Comparison of ENCODE assay signal across 16 cellular contexts in genomic region chr5:95595289-95595931, GRCh38.
"Had no signal": no experiment of that assay in that cellular context is flagged by ENCODE, and none has a peak within 500 bp of the region (broad histone marks: within the 10 kb centered on the region; RNA-seq: fewer than 3 reads in every experiment).

No MANE protein-coding gene starts in this region.

- H3K9me3 ChIP-seq: esophagus muscularis mucosa, psoas muscle, testis had no signal

- DNase-seq: activated B cell treated with CpG ODN at 0.5 μM for 24 hours; activated CD4-positive, alpha-beta T cell treated with anti-CD3 and anti-CD28 coated beads, Interleukin-2, amount 10 ng/mL, durations not matched to agents 24 days and 14 days; activated effector memory CD4-positive, alpha-beta T cell treated with Interleukin-2 at 50 U/mL for 16 hours; activated T-cell treated with anti-CD3 and anti-CD28 coated beads, Interleukin-2, amount 50 U/mL, for 1 hour; dorsolateral prefrontal cortex; foreskin fibroblast; glutamatergic neuron; mesenchymal stem cell; nephron progenitor cell; psoas muscle; stimulated activated CD4-positive, alpha-beta T cell treated with anti-CD3 and anti-CD28 coated beads, Interleukin-2, amount 100 ng/mL, for 48 hours; stimulated activated naive CD8-positive, alpha-beta T cell treated with anti-CD3 and anti-CD28 coated beads, Interleukin-15, amount 100 ng/mL, for 72 hours; T-helper 17 cell; testis had no signal

- ATAC-seq: activated naive CD4-positive, alpha-beta T cell treated with anti-CD3 and anti-CD28 coated beads, Interleukin-2, amount 50 U/mL, for 72 hours; psoas muscle; stimulated activated naive CD8-positive, alpha-beta T cell treated with anti-CD3 and anti-CD28 coated beads, Interleukin-15, amount 100 ng/mL, for 72 hours; T-helper 17 cell had no signal

- H3K27me3 ChIP-seq: dorsolateral prefrontal cortex, esophagus muscularis mucosa, testis had no signal

- H3K36me3 ChIP-seq: esophagus muscularis mucosa had no signal

- H3K4me1 ChIP-seq: testis had no signal

- H3K27ac ChIP-seq: dorsolateral prefrontal cortex, esophagus muscularis mucosa, psoas muscle, testis had no signal

- H3K4me3 ChIP-seq: dorsolateral prefrontal cortex, esophagus muscularis mucosa, psoas muscle, testis had no signal
